In genomic region chr1:19340387-19340937, GRCh38 we compare ENCODE assay signal across 13 cellular contexts. TPM values are rescaled to one million over a fixed set of nuclear protein-coding genes. Genes with fewer than 3 reads are reported as not detected.
DNase-seq lines count a peak whose midpoint lies in the region; ATAC-seq, FAIRE-seq and TF ChIP-seq lines count a peak whose summit lies in the region.
"Had no signal": no experiment of that assay in that cellular context is flagged by ENCODE, and none has a peak within 500 bp of the region (broad histone marks: within the 10 kb centered on the region; RNA-seq: fewer than 3 reads in every experiment).

No MANE protein-coding gene starts in this region.

- no peak overlapping the region for H3K4me2 ChIP-seq in A549
- H3K4me2 ChIP-seq: BLaER1 treated with 17β-estradiol and CSF1 and Interleukin-3, amounts not matched to agents 10 nM and 100 nM had no signal

- CTCF ChIA-PET in activated CD4-positive, alpha-beta T cell treated with anti-CD3 and anti-CD28 coated beads, Interleukin-2, amount 10 ng/mL, durations not matched to agents 7 days and 5 days (lab: Charles Lee): interaction anchor here (1.0 to 1.3 kb wide), 2 partner anchors 10 to 242 kb away, joined by 3 read pairs; no protein-coding TSS in a partner anchor
- CTCF ChIA-PET in A549 (lab: Yijun Ruan, JAX): interaction anchor here (0.7 to 2.4 kb wide), 6 partner anchors 9 to 311 kb away, joined by 3 to 8 read pairs (median 4); partner anchors contain the start of genes AKR7A2 and SLC66A1

- peak overlapping the region; percentile 19 for H3K27ac Mint-ChIP-seq in activated CD4-positive, alpha-beta T cell treated with anti-CD3 and anti-CD28 coated beads, Interleukin-2, amount 10 ng/mL, durations not matched to agents 7 days and 5 days
- H3K27ac Mint-ChIP-seq in activated T-helper 17 cell treated with anti-CD3 and anti-CD28 coated beads, Interleukin-2, amount 50 U/mL, for 72 hours: peak overlapping the region; percentile 33
- no peak overlapping the region for H3K27ac Mint-ChIP-seq in endothelial cell (ENCODE audit: unreplicated experiment)
- H3K27ac Mint-ChIP-seq in activated T-helper 1 cell treated with anti-CD3 and anti-CD28 coated beads, Interleukin-12 subunit alpha, Interleukin-12 subunit beta, Interleukin-2, Interleukin-4 antibody, amounts not matched to agents 30 ng/mL and 10 ng/mL and 1 ng/mL, durations not matched to agents 14 hours and 24 hours and 36 hours: no peak overlapping the region

- H3K4me3 ChIP-seq in A549: no peak overlapping the region
- H3K4me3 ChIP-seq: BLaER1 treated with 17β-estradiol and CSF1 and Interleukin-3, amounts not matched to agents 10 nM and 100 nM had no signal

- H3K4me1 Mint-ChIP-seq in activated CD4-positive, alpha-beta T cell treated with anti-CD3 and anti-CD28 coated beads, Interleukin-2, amount 10 ng/mL, durations not matched to agents 7 days and 5 days: peaks cover 4% of the 10 kb centered on the region
- peaks cover 20% of the 10 kb centered on the region for H3K4me1 Mint-ChIP-seq in activated T-helper 17 cell treated with anti-CD3 and anti-CD28 coated beads, Interleukin-2, amount 50 U/mL, for 72 hours
- no peaks in the 10 kb centered on the region for H3K4me1 Mint-ChIP-seq in endothelial cell (ENCODE audit: unreplicated experiment)
- peaks cover 14% of the 10 kb centered on the region for H3K4me1 Mint-ChIP-seq in activated T-helper 1 cell treated with anti-CD3 and anti-CD28 coated beads, Interleukin-12 subunit alpha, Interleukin-12 subunit beta, Interleukin-2, Interleukin-4 antibody, amounts not matched to agents 30 ng/mL and 10 ng/mL and 1 ng/mL, durations not matched to agents 14 hours and 24 hours and 36 hours (ENCODE audit: low read depth)

- peaks cover 34% of the 10 kb centered on the region for H3K36me3 Mint-ChIP-seq in activated CD4-positive, alpha-beta T cell treated with anti-CD3 and anti-CD28 coated beads, Interleukin-2, amount 10 ng/mL, durations not matched to agents 7 days and 5 days (ENCODE audit: low read depth)
- peaks cover 72% of the 10 kb centered on the region for H3K36me3 Mint-ChIP-seq in activated T-helper 17 cell treated with anti-CD3 and anti-CD28 coated beads, Interleukin-2, amount 50 U/mL, for 72 hours (ENCODE audit: low read depth)
- peaks cover 16% of the 10 kb centered on the region for H3K36me3 Mint-ChIP-seq in endothelial cell (ENCODE audit: low read depth, unreplicated experiment)
- peaks cover 24% of the 10 kb centered on the region for H3K36me3 Mint-ChIP-seq in activated T-helper 1 cell treated with anti-CD3 and anti-CD28 coated beads, Interleukin-12 subunit alpha, Interleukin-12 subunit beta, Interleukin-2, Interleukin-4 antibody, amounts not matched to agents 30 ng/mL and 10 ng/mL and 1 ng/mL, durations not matched to agents 14 hours and 24 hours and 36 hours (ENCODE audit: low read depth)

- no peaks in the 10 kb centered on the region for H3K9me3 ChIP-seq in A549
- H3K9me3 ChIP-seq: BLaER1 treated with 17β-estradiol and CSF1 and Interleukin-3, amounts not matched to agents 10 nM and 100 nM had no signal

- TF ChIP-seq EP300 in A549 (IDR thresholded peaks at IDR 0.05): no peak

- TF ChIP-seq POLR2A in A549 (IDR thresholded peaks at IDR 0.05; ENCODE audit: low read length): no peak

- 92% methylated on average over 14 of the region's 14 CpGs for WGBS in A549 (ENCODE audit: missing lambda C conversion rate)

- intact Hi-C loops in activated T-helper 1 cell treated with anti-CD3 and anti-CD28 coated beads, Interleukin-12 subunit alpha, Interleukin-12 subunit beta, Interleukin-2, Interleukin-4 antibody, amounts not matched to agents 30 ng/mL and 10 ng/mL and 1 ng/mL, durations not matched to agents 14 hours and 24 hours and 36 hours (cut with micrococcal nuclease): no loop called here

- no peaks in the 10 kb centered on the region for H3K9me3 Mint-ChIP-seq in activated CD4-positive, alpha-beta T cell treated with anti-CD3 and anti-CD28 coated beads, Interleukin-2, amount 10 ng/mL, durations not matched to agents 7 days and 5 days
- H3K9me3 Mint-ChIP-seq in activated T-helper 17 cell treated with anti-CD3 and anti-CD28 coated beads, Interleukin-2, amount 50 U/mL, for 72 hours: no peaks in the 10 kb centered on the region
- H3K9me3 Mint-ChIP-seq in endothelial cell (ENCODE audit: unreplicated experiment): no peaks in the 10 kb centered on the region
- no peaks in the 10 kb centered on the region for H3K9me3 Mint-ChIP-seq in activated T-helper 1 cell treated with anti-CD3 and anti-CD28 coated beads, Interleukin-12 subunit alpha, Interleukin-12 subunit beta, Interleukin-2, Interleukin-4 antibody, amounts not matched to agents 30 ng/mL and 10 ng/mL and 1 ng/mL, durations not matched to agents 14 hours and 24 hours and 36 hours
- H3K9me3 Mint-ChIP-seq: CD4-positive, CD25-positive, alpha-beta regulatory T cell had no signal

- no peak for FAIRE-seq in A549 (lab: Jason Lieb, UNC)
- FAIRE-seq: H54 had no signal

- ATAC-seq in A549 (no peak), HG02852 (IDR thresholded peaks at IDR 0.05; ENCODE audit: unreplicated experiment) (no peak)
- no peak for ATAC-seq in activated T-helper 17 cell treated with anti-CD3 and anti-CD28 coated beads, Interleukin-2, amount 50 U/mL, for 72 hours (replicated peaks)

- no peak overlapping the region for H3K4me3 Mint-ChIP-seq in activated CD4-positive, alpha-beta T cell treated with anti-CD3 and anti-CD28 coated beads, Interleukin-2, amount 10 ng/mL, durations not matched to agents 7 days and 5 days
- no peak overlapping the region for H3K4me3 Mint-ChIP-seq in activated T-helper 17 cell treated with anti-CD3 and anti-CD28 coated beads, Interleukin-2, amount 50 U/mL, for 72 hours
- H3K4me3 Mint-ChIP-seq in endothelial cell (ENCODE audit: unreplicated experiment): peak overlapping the region; percentile 31
- no peak overlapping the region for H3K4me3 Mint-ChIP-seq in activated T-helper 1 cell treated with anti-CD3 and anti-CD28 coated beads, Interleukin-12 subunit alpha, Interleukin-12 subunit beta, Interleukin-2, Interleukin-4 antibody, amounts not matched to agents 30 ng/mL and 10 ng/mL and 1 ng/mL, durations not matched to agents 14 hours and 24 hours and 36 hours
- H3K4me3 Mint-ChIP-seq: CD4-positive, CD25-positive, alpha-beta regulatory T cell had no signal

- H3K27me3 Mint-ChIP-seq in activated CD4-positive, alpha-beta T cell treated with anti-CD3 and anti-CD28 coated beads, Interleukin-2, amount 10 ng/mL, durations not matched to agents 7 days and 5 days: no peaks in the 10 kb centered on the region
- H3K27me3 Mint-ChIP-seq in activated T-helper 17 cell treated with anti-CD3 and anti-CD28 coated beads, Interleukin-2, amount 50 U/mL, for 72 hours: no peaks in the 10 kb centered on the region
- H3K27me3 Mint-ChIP-seq in endothelial cell (ENCODE audit: unreplicated experiment): peaks cover 9% of the 10 kb centered on the region
- no peaks in the 10 kb centered on the region for H3K27me3 Mint-ChIP-seq in activated T-helper 1 cell treated with anti-CD3 and anti-CD28 coated beads, Interleukin-12 subunit alpha, Interleukin-12 subunit beta, Interleukin-2, Interleukin-4 antibody, amounts not matched to agents 30 ng/mL and 10 ng/mL and 1 ng/mL, durations not matched to agents 14 hours and 24 hours and 36 hours (ENCODE audit: insufficient read depth)
- H3K27me3 Mint-ChIP-seq: CD4-positive, CD25-positive, alpha-beta regulatory T cell had no signal

- no peak overlapping the region for H3K27ac ChIP-seq in A549
- H3K27ac ChIP-seq: BLaER1 treated with 17β-estradiol and CSF1 and Interleukin-3, amounts not matched to agents 10 nM and 100 nM had no signal

- TF ChIP-seq RAD21 in A549 (conservative IDR thresholded peaks at IDR 0.05 in 1 of 2, IDR thresholded peaks at IDR 0.05 in 1 of 2): no peak

- DNase-seq in activated CD4-positive, alpha-beta T cell treated with anti-CD3 and anti-CD28 coated beads, Interleukin-2, amount 10 ng/mL, durations not matched to agents 7 days and 5 days: no peak
- DNase-seq in activated CD4-positive, alpha-beta T cell treated with anti-CD3 and anti-CD28 coated beads, Interleukin-2, amount 50 U/mL, for 48 hours: no peak
- DNase-seq in A549 (ENCODE audit: low read depth in 1 of 2, low spot score in 1 of 2) (no peak), endothelial cell (ENCODE audit: low spot score) (no peak)
- DNase-seq in activated T-helper 1 cell treated with anti-CD3 and anti-CD28 coated beads, Interleukin-12 subunit alpha, Interleukin-12 subunit beta, Interleukin-2, Interleukin-4 antibody, amounts not matched to agents 30 ng/mL and 10 ng/mL and 1 ng/mL, durations not matched to agents 14 hours and 24 hours and 36 hours (ENCODE audit: low spot score): no peak
- DNase-seq: 8988T; ACHN; CD4-positive, CD25-positive, alpha-beta regulatory T cell; DMS 273 treated with DMSO at 0.1 percent for 48 hours had no signal

- TF ChIP-seq CTCF in A549 (IDR thresholded peaks at IDR 0.05) (no peak), endothelial cell (IDR thresholded peaks at IDR 0.05; ENCODE audit: unreplicated experiment) (no peak)

- no peaks in the 10 kb centered on the region for H3K4me1 ChIP-seq in A549

- POLR2A ChIA-PET in activated CD4-positive, alpha-beta T cell treated with anti-CD3 and anti-CD28 coated beads, Interleukin-2, amount 10 ng/mL, durations not matched to agents 7 days and 5 days (lab: Charles Lee): no interaction called here
- POLR2A ChIA-PET in A549 (lab: Yijun Ruan, JAX): no interaction called here

RNA-seq across cellular contexts. Expression of gene SLC66A1, which starts 28.3 kb away (rescaled TPM):
- total RNA-seq in activated CD4-positive, alpha-beta T cell treated with anti-CD3 and anti-CD28 coated beads, Interleukin-2, amount 10 ng/mL, durations not matched to agents 7 days and 5 days: 1 to 10 TPM; 4.9 to 5.3 TPM
- polyA plus RNA-seq in A549 (2011; rRNA removed) (5.6 and 8.1 TPM in 2 replicates), A549 (2017; fragmentation: RNase III; extraction: RNeasy Plus Mini Kit Qiagen cat#74134 plus additional on column Dnase treatment) (11.1 to 12.8 TPM (median 12.6 TPM) in 3 replicates)
- 15.8 and 21.1 TPM in 2 replicates for polyA plus RNA-seq in A549 (2012; cell fraction: cytosol; rRNA removed)
- 22.9 and 26.1 TPM in 2 replicates for polyA plus RNA-seq in A549 (2012; cell fraction: nucleus; rRNA removed)
- 6.4 TPM in 2 replicates for polyA minus RNA-seq in A549 (2011; rRNA and poly(A)+ RNA removed)
- total RNA-seq in activated T-helper 17 cell treated with anti-CD3 and anti-CD28 coated beads, Interleukin-2, amount 50 U/mL, for 72 hours: 1 to 10 TPM; 5.7 to 8.9 TPM
- total RNA-seq in endothelial cell (ENCODE audit: unreplicated experiment): 22.6 TPM
- 9.9 and 12.0 TPM in 2 replicates for total RNA-seq in activated T-helper 1 cell treated with anti-CD3 and anti-CD28 coated beads, Interleukin-12 subunit alpha, Interleukin-12 subunit beta, Interleukin-2, Interleukin-4 antibody, amounts not matched to agents 30 ng/mL and 10 ng/mL and 1 ng/mL, durations not matched to agents 14 hours and 24 hours and 36 hours

RNA-seq across cellular contexts. Expression of gene AKR7A2, which starts 28.5 kb away (rescaled TPM):
- 10 to 100 TPM; 45.4 to 45.8 TPM for total RNA-seq in activated CD4-positive, alpha-beta T cell treated with anti-CD3 and anti-CD28 coated beads, Interleukin-2, amount 10 ng/mL, durations not matched to agents 7 days and 5 days
- 22.2 and 27.2 TPM in 2 replicates for polyA plus RNA-seq in A549 (2011; rRNA removed)
- polyA plus RNA-seq in A549 (2012; cell fraction: cytosol; rRNA removed): 33.9 and 44.1 TPM in 2 replicates
- polyA plus RNA-seq in A549 (2012; cell fraction: nucleus; rRNA removed): 31.1 and 35.7 TPM in 2 replicates
- polyA plus RNA-seq in A549 (2017; fragmentation: RNase III; extraction: RNeasy Plus Mini Kit Qiagen cat#74134 plus additional on column Dnase treatment): 30.9 to 34.9 TPM (median 31.4 TPM) in 3 replicates
- polyA minus RNA-seq in A549 (2011; rRNA and poly(A)+ RNA removed): 20.4 and 22.9 TPM in 2 replicates
- 10 to 100 TPM; 37.1 to 61.4 TPM for total RNA-seq in activated T-helper 17 cell treated with anti-CD3 and anti-CD28 coated beads, Interleukin-2, amount 50 U/mL, for 72 hours
- 34.1 TPM for total RNA-seq in endothelial cell (ENCODE audit: unreplicated experiment)
- 30.0 and 31.1 TPM in 2 replicates for total RNA-seq in activated T-helper 1 cell treated with anti-CD3 and anti-CD28 coated beads, Interleukin-12 subunit alpha, Interleukin-12 subunit beta, Interleukin-2, Interleukin-4 antibody, amounts not matched to agents 30 ng/mL and 10 ng/mL and 1 ng/mL, durations not matched to agents 14 hours and 24 hours and 36 hours

RNA-seq across cellular contexts. Expression of gene AKR7A3, which starts 51.9 kb away (rescaled TPM):
- total RNA-seq in activated CD4-positive, alpha-beta T cell treated with anti-CD3 and anti-CD28 coated beads, Interleukin-2, amount 10 ng/mL, durations not matched to agents 7 days and 5 days: under 1 TPM; 0.52 to 0.62 TPM
- polyA plus RNA-seq in A549 (2011; rRNA removed) (0.10 and 0.13 TPM in 2 replicates), A549 (2017; fragmentation: RNase III; extraction: RNeasy Plus Mini Kit Qiagen cat#74134 plus additional on column Dnase treatment) (0.17 to 0.24 TPM (median 0.21 TPM) in 3 replicates)
- polyA plus RNA-seq in A549 (2012; cell fraction: cytosol; rRNA removed): 0.22 and 0.25 TPM in 2 replicates
- 2.5 TPM in 2 replicates for polyA plus RNA-seq in A549 (2012; cell fraction: nucleus; rRNA removed)
- 0.12 and 0.19 TPM in 2 replicates for polyA minus RNA-seq in A549 (2011; rRNA and poly(A)+ RNA removed)
- total RNA-seq in activated T-helper 17 cell treated with anti-CD3 and anti-CD28 coated beads, Interleukin-2, amount 50 U/mL, for 72 hours: 1 to 10 TPM in 1 of 2 donors, under 1 TPM in 1; 0.71 to 1.6 TPM
- 1.1 TPM for total RNA-seq in endothelial cell (ENCODE audit: unreplicated experiment)
- 1.2 and 1.7 TPM in 2 replicates for total RNA-seq in activated T-helper 1 cell treated with anti-CD3 and anti-CD28 coated beads, Interleukin-12 subunit alpha, Interleukin-12 subunit beta, Interleukin-2, Interleukin-4 antibody, amounts not matched to agents 30 ng/mL and 10 ng/mL and 1 ng/mL, durations not matched to agents 14 hours and 24 hours and 36 hours

Comparison
In these comparisons a context has a peak if more than half of its experiments do, and no peak if none do; other contexts are left out.
1. H3K27ac Mint-ChIP-seq: peak in activated CD4-positive, alpha-beta T cell treated with anti-CD3 and anti-CD28 coated beads, Interleukin-2, amount 10 ng/mL, durations not matched to agents 7 days and 5 days (single experiment) and activated T-helper 17 cell treated with anti-CD3 and anti-CD28 coated beads, Interleukin-2, amount 50 U/mL, for 72 hours (single experiment); none in endothelial cell (single experiment) and activated T-helper 1 cell treated with anti-CD3 and anti-CD28 coated beads, Interleukin-12 subunit alpha, Interleukin-12 subunit beta, Interleukin-2, Interleukin-4 antibody, amounts not matched to agents 30 ng/mL and 10 ng/mL and 1 ng/mL, durations not matched to agents 14 hours and 24 hours and 36 hours (single experiment).